9 cellular contexts compared by ENCODE assay signal in genomic region chr11:70423523-70424505, GRCh38.
DNase-seq lines count a peak whose midpoint lies in the region; ATAC-seq lines count a peak whose summit lies in the region.
"Had no signal": no experiment of that assay in that cellular context is flagged by ENCODE, and none has a peak within 500 bp of the region (broad histone marks: within the 10 kb centered on the region; RNA-seq: fewer than 3 reads in every experiment).

No MANE protein-coding gene starts in this region.

- ATAC-seq in GM21367 (IDR thresholded peaks at IDR 0.05; ENCODE audit: unreplicated experiment), result no peak
- no peak for ATAC-seq in GM18511 (IDR thresholded peaks at IDR 0.05; ENCODE audit: unreplicated experiment)

- DNase-seq in activated CD8-positive, alpha-beta memory T cell treated with anti-CD3 and anti-CD28 coated beads for 24 hours, result peak; percentile 76
- DNase-seq in activated CD8-positive, alpha-beta memory T cell treated with anti-CD3 and anti-CD28 coated beads, Interleukin-2, amount 50 U/mL, for 4 hours, result no peak
- DNase-seq in NOMO-1 treated with dmso at 0.1 percent for 144 hours (lab: John Stamatoyannopoulos, UW; ENCODE audit: unreplicated experiment), result peak; percentile 67
- peak in 2 of 3 experiments; percentile 4 to 29 for DNase-seq in stimulated activated CD4-positive, alpha-beta T cell treated with anti-CD3 and anti-CD28 coated beads, TNF-alpha, amount 100 ng/mL, for 24 hours (ENCODE audit: low read depth in 3 of 3)
- no peak for DNase-seq in amniotic stem cell (lab: John Stamatoyannopoulos, UW)
- DNase-seq: naive B cell had no signal

- H3K27ac ChIP-seq in cingulate gyrus (ENCODE audit: low read depth, low read length), result peak overlapping the region; percentile 19

Comparison
In these comparisons a context has a peak if more than half of its experiments do, and no peak if none do; other contexts are left out.
1. DNase-seq: peak in activated CD8-positive, alpha-beta memory T cell treated with anti-CD3 and anti-CD28 coated beads for 24 hours (single experiment), NOMO-1 treated with dmso at 0.1 percent for 144 hours (single experiment) and stimulated activated CD4-positive, alpha-beta T cell treated with anti-CD3 and anti-CD28 coated beads, TNF-alpha, amount 100 ng/mL, for 24 hours (2 of 3); none in activated CD8-positive, alpha-beta memory T cell treated with anti-CD3 and anti-CD28 coated beads, Interleukin-2, amount 50 U/mL, for 4 hours (single experiment) and amniotic stem cell (single experiment).